In the genomic region with DNA sequence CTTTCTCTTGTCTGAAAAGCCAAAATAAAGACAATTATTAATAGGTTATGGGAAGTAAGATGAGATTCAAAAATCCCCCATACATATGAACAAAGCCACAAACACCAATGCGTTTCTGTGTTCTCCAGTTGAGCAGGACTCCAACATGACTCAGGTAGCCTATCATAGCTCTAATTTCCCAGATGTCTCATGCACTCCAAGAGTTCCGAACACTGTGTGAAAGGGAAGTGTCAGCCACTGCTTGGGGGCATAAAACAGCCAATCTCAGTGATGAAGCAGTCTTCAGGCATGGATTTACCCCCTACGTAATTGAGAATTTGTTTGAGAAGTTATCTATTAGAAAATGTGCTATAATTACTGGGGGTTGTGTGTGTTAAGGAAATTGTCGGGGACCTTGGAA, we compare ENCODE assay signal across 1 cellular context.
TF ChIP-seq lines count a peak whose summit lies in the region.

No MANE protein-coding gene starts in this region.

TF ChIP-seq in IMR-90, 13 proteins besides CTCF, POLR2A, EP300 and RAD21:
- TF ChIP-seq MAZ (IDR thresholded peaks at IDR 0.05; ENCODE audit: borderline replicate concordance, low read depth, low read length), result no peak
- no peak for TF ChIP-seq FOS (IDR thresholded peaks at IDR 0.05; ENCODE audit: low read depth, low read length)
